In the genomic region with DNA sequence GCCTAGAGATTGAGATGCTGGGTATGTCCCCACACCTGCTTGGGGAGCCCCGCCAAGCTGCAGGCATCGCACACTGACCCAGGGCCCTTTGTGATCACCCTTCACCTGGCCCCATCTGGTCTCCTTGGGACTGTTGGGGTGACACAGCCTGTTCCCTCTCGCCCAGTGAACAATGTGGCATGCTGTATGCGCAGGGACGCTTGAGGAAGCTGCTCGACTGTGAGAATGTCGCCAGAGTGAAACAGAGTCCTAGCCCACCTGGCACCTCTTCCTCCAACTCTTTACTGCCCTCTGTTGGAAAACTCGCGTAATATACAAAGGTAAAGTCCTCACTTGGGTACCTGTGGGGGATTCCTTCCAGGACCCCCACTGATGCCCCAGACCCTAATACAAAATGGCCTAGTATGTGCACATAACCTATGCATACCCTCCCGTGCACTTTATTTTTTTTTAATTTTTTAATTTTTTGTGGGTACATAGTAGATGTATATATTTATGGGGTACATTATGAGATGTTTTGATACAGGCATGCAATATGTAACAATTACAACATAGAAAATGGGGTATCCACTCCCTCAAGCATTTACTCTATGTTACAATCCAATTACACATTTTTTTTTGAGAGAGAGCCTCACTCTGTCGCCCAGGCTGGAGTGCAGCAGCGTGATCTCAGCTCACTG, we compare ENCODE assay signal across 6 cellular contexts. TPM values are rescaled to one million over a fixed set of nuclear protein-coding genes. Genes with fewer than 3 reads are reported as not detected.
DNase-seq lines count a peak whose midpoint lies in the region; ATAC-seq and TF ChIP-seq lines count a peak whose summit lies in the region.

No MANE protein-coding gene starts in this region.

- H3K4me3 Mint-ChIP-seq in GM23338, result no peak overlapping the region

- no peaks in the 10 kb centered on the region for H3K36me3 ChIP-seq in GM23338 (ENCODE audit: insufficient read depth)
- H3K36me3 ChIP-seq in OCI-LY1 (ENCODE audit: insufficient read depth, low read length), result no peaks in the 10 kb centered on the region
- no peaks in the 10 kb centered on the region for H3K36me3 ChIP-seq in heart right ventricle

- H3K4me1 Mint-ChIP-seq in GM23338, result peaks cover 2% of the 10 kb centered on the region; the same call in 2 of the 3 replicates

- H3K9me2 ChIP-seq in GM23338 (ENCODE audit: insufficient read depth) (no peaks in the 10 kb centered on the region), OCI-LY1 (ENCODE audit: low read depth, low read length) (no peaks in the 10 kb centered on the region)

- H3K4me3 ChIP-seq in GM23338 (no peak overlapping the region), OCI-LY1 (ENCODE audit: low read depth, low read length, poor library complexity, severe bottlenecking) (no peak overlapping the region), heart right ventricle (no peak overlapping the region)

- ATAC-seq in GM23338 (peak; percentile 86), heart right ventricle (peak in 5 of 8 donors; percentile 23 to 56 (median 32)), GM18520 (IDR thresholded peaks at IDR 0.05; ENCODE audit: unreplicated experiment) (no peak)

- H3K4me2 ChIP-seq in GM23338, result 0 out of 2 replicates have a peak overlapping the region, but pooled peaks have one; percentile 21
- peak overlapping the region; percentile 17; the same call in 1 of the 2 replicates for H3K4me2 ChIP-seq in OCI-LY1 (ENCODE audit: low read length)

- no peak overlapping the region for H3K27ac ChIP-seq in GM23338 (ENCODE audit: low read depth)
- no peak overlapping the region for H3K27ac ChIP-seq in OCI-LY1 (ENCODE audit: low read depth, low read length, poor library complexity, severe bottlenecking)
- H3K27ac ChIP-seq in heart right ventricle, result no peak overlapping the region

- H2AFZ ChIP-seq in GM23338 (no peak overlapping the region; the same call in 1 of the 2 replicates), OCI-LY1 (ENCODE audit: low read length) (no peak overlapping the region)

- WGBS in heart right ventricle, 2 donors, result 42 to 46% methylated on average over 12 of the region's 12 CpGs

- H3K9ac ChIP-seq in OCI-LY1 (ENCODE audit: low read length), result no peak overlapping the region

- DNase-seq in GM23338 (ENCODE audit: low spot score), result peak; percentile 93
- DNase-seq in heart right ventricle, result no peak
- no peak for DNase-seq in stimulated activated CD4-positive, alpha-beta T cell treated with anti-CD3 and anti-CD28 coated beads, Interleukin-15, amount 100 ng/mL, for 24 hours
- DNase-seq in mucosa of gallbladder (ENCODE audit: low spot score), result no peak

- no peaks in the 10 kb centered on the region for H3K27me3 ChIP-seq in GM23338 (ENCODE audit: insufficient read depth)
- no peaks in the 10 kb centered on the region for H3K27me3 ChIP-seq in OCI-LY1 (ENCODE audit: insufficient read depth, low read length)
- no peaks in the 10 kb centered on the region for H3K27me3 ChIP-seq in heart right ventricle

- no peaks in the 10 kb centered on the region for H3K9me3 Mint-ChIP-seq in GM23338

- H3K27ac Mint-ChIP-seq in GM23338, result no peak overlapping the region

- H4K20me1 ChIP-seq in GM23338 (replicated peaks; ENCODE audit: insufficient read depth) (0 out of 2 replicates have a peak, but pooled peaks cover 2% of the 10 kb centered on the region), OCI-LY1 (ENCODE audit: insufficient read depth, low read length) (no peaks in the 10 kb centered on the region)

- intact Hi-C loops in heart right ventricle (cut with DNase I), result loop anchor here in 3 of 10 donors (5.0 to 10.0 kb wide), 3 partner anchors 57 to 170 kb away; a partner anchor contains a TSS

- no peaks in the 10 kb centered on the region for H3K36me3 Mint-ChIP-seq in GM23338 (ENCODE audit: low read depth)

- H3K79me2 ChIP-seq in GM23338 (replicated peaks; ENCODE audit: insufficient read depth), result no peaks in the 10 kb centered on the region
- no peaks in the 10 kb centered on the region for H3K79me2 ChIP-seq in OCI-LY1 (ENCODE audit: insufficient read depth, low read length)

- TF ChIP-seq CTCF in GM23338 (conservative IDR thresholded peaks at IDR 0.05; ENCODE audit: low read depth in 2 of 2) (peak; percentile 76 to 81), OCI-LY1 (IDR thresholded peaks at IDR 0.05; ENCODE audit: low read length) (peak; percentile 65), heart right ventricle (IDR thresholded peaks at IDR 0.05) (peak in 8 of 9 donors; percentile 41 to 67 (median 58))

- H3K4me1 ChIP-seq in GM23338 (ENCODE audit: insufficient read depth) (no peaks in the 10 kb centered on the region), OCI-LY1 (ENCODE audit: insufficient read depth, low read length, severe bottlenecking) (no peaks in the 10 kb centered on the region), heart right ventricle (peaks cover 0 to 12% (median 0%) of the 10 kb centered on the region in 9 donors)

- H3K9me3 ChIP-seq in OCI-LY1 (ENCODE audit: low read length) (no peaks in the 10 kb centered on the region), heart right ventricle (peaks cover 0 to 8% (median 0%) of the 10 kb centered on the region in 11 donors)

- peaks cover 9% of the 10 kb centered on the region for H3K27me3 Mint-ChIP-seq in GM23338 (ENCODE audit: insufficient read depth, low read depth, poor library complexity)

- H3F3A ChIP-seq in GM23338 (replicated peaks; ENCODE audit: low read depth) (no peaks in the 10 kb centered on the region), OCI-LY1 (ENCODE audit: insufficient read depth, low read length) (no peaks in the 10 kb centered on the region)

TF ChIP-seq in GM23338, 12 proteins besides CTCF, POLR2A, EP300 and RAD21:
- TF ChIP-seq, protein P1, sequence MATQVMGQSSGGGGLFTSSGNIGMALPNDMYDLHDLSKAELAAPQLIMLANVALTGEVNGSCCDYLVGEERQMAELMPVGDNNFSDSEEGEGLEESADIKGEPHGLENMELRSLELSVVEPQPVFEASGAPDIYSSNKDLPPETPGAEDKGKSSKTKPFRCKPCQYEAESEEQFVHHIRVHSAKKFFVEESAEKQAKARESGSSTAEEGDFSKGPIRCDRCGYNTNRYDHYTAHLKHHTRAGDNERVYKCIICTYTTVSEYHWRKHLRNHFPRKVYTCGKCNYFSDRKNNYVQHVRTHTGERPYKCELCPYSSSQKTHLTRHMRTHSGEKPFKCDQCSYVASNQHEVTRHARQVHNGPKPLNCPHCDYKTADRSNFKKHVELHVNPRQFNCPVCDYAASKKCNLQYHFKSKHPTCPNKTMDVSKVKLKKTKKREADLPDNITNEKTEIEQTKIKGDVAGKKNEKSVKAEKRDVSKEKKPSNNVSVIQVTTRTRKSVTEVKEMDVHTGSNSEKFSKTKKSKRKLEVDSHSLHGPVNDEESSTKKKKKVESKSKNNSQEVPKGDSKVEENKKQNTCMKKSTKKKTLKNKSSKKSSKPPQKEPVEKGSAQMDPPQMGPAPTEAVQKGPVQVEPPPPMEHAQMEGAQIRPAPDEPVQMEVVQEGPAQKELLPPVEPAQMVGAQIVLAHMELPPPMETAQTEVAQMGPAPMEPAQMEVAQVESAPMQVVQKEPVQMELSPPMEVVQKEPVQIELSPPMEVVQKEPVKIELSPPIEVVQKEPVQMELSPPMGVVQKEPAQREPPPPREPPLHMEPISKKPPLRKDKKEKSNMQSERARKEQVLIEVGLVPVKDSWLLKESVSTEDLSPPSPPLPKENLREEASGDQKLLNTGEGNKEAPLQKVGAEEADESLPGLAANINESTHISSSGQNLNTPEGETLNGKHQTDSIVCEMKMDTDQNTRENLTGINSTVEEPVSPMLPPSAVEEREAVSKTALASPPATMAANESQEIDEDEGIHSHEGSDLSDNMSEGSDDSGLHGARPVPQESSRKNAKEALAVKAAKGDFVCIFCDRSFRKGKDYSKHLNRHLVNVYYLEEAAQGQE (IDR thresholded peaks at IDR 0.05; ENCODE audit: unreplicated experiment), result no peak
- TF ChIP-seq CREB1 (CRISPR knock-in tag; IDR thresholded peaks at IDR 0.05; ENCODE audit: low read depth), result no peak
- TF ChIP-seq, protein P2, sequence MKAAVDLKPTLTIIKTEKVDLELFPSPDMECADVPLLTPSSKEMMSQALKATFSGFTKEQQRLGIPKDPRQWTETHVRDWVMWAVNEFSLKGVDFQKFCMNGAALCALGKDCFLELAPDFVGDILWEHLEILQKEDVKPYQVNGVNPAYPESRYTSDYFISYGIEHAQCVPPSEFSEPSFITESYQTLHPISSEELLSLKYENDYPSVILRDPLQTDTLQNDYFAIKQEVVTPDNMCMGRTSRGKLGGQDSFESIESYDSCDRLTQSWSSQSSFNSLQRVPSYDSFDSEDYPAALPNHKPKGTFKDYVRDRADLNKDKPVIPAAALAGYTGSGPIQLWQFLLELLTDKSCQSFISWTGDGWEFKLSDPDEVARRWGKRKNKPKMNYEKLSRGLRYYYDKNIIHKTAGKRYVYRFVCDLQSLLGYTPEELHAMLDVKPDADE (IDR thresholded peaks at IDR 0.05), result no peak
- no peak for TF ChIP-seq ZNF114 (CRISPR knock-in tag; IDR thresholded peaks at IDR 0.05)
- TF ChIP-seq EZH2 (IDR thresholded peaks at IDR 0.05; ENCODE audit: low read depth, unreplicated experiment), result no peak
- no peak for TF ChIP-seq POLR2AphosphoS5 (IDR thresholded peaks at IDR 0.05; ENCODE audit: low read depth)
- TF ChIP-seq JUNB (IDR thresholded peaks at IDR 0.05; ENCODE audit: unreplicated experiment), result no peak
- no peak for TF ChIP-seq STAT1 (IDR thresholded peaks at IDR 0.05; ENCODE audit: unreplicated experiment)
- no peak for TF ChIP-seq ZNF331 (CRISPR knock-in tag; IDR thresholded peaks at IDR 0.05; ENCODE audit: low read depth)

RNA-seq across cellular contexts. Expression of a gene that starts 9.0 kb away (rescaled TPM):
- total RNA-seq in GM23338 (2014; rRNA removed; shearing (Covaris generic)), result 15.9 and 16.0 TPM in 2 replicates
- polyA plus RNA-seq in GM23338 (2016; fragmentation: Nextera tagmentation; extraction: Ambion mirVana) (2.5 and 5.0 TPM in 2 replicates), heart right ventricle (1 to 10 TPM; 2.2 to 6.1 TPM)
- total RNA-seq in heart right ventricle (1 to 10 TPM; 2.8 to 8.6 (median 4.8) TPM), mucosa of gallbladder (21.7 TPM)

RNA-seq across cellular contexts. Expression of a gene that starts 9.5 kb away (rescaled TPM):
- 23.3 and 29.4 TPM in 2 replicates for total RNA-seq in GM23338 (2014; rRNA removed; shearing (Covaris generic))
- polyA plus RNA-seq in GM23338 (2016; fragmentation: Nextera tagmentation; extraction: Ambion mirVana), result 74.7 and 81.9 TPM in 2 replicates
- 10 to 100 TPM; 14.3 to 24.9 (median 16.8) TPM for total RNA-seq in heart right ventricle
- polyA plus RNA-seq in heart right ventricle, result 10 to 100 TPM; 15.9 to 18.9 TPM
- total RNA-seq in mucosa of gallbladder, result 26.8 TPM

RNA-seq across cellular contexts. Expression of a gene that starts 26.8 kb away (rescaled TPM):
- total RNA-seq in GM23338 (2014; rRNA removed; shearing (Covaris generic)), result 1.3 and 2.2 TPM in 2 replicates
- polyA plus RNA-seq in GM23338 (2016; fragmentation: Nextera tagmentation; extraction: Ambion mirVana) (0.09 and 0.24 TPM in 2 replicates), heart right ventricle (under 1 TPM; 0.06 to 0.07 TPM)
- total RNA-seq in heart right ventricle (under 1 TPM in 3 of 10 donors, not detected in 7; 0.06 to 0.09 (median 0.07) TPM), mucosa of gallbladder (0.52 TPM)

RNA-seq across cellular contexts. Expression of a gene that starts 57.6 kb away (rescaled TPM):
- total RNA-seq in GM23338 (2014; rRNA removed; shearing (Covaris generic)), result 0.35 and 3.2 TPM in 2 replicates
- 2.0 and 2.8 TPM in 2 replicates for polyA plus RNA-seq in GM23338 (2016; fragmentation: Nextera tagmentation; extraction: Ambion mirVana)
- total RNA-seq in heart right ventricle, result 1 to 10 TPM in 5 of 10 donors, under 1 TPM in 5; 0.27 to 2.0 (median 1.1) TPM
- polyA plus RNA-seq in heart right ventricle, result 1 to 10 TPM; 1.2 to 1.8 TPM
- 9.0 TPM for total RNA-seq in mucosa of gallbladder
